ENCODE assay signal across 8 cellular contexts in genomic region chr17:7561589-7562207, GRCh38. TPM values are rescaled to one million over a fixed set of nuclear protein-coding genes. Genes with fewer than 3 reads are reported as not detected.
DNase-seq lines count a peak whose midpoint lies in the region; ATAC-seq and TF ChIP-seq lines count a peak whose summit lies in the region.

TSS of gene SENP3 (plus strand) at chr17:7561919. CDS start at chr17:7563077, 1,158 bp downstream.

- peaks cover 2% of the 10 kb centered on the region for H3K27me3 Mint-ChIP-seq in neural progenitor cell (ENCODE audit: insufficient read depth, low read depth)

- intact Hi-C loops in stomach (cut with DNase I; ENCODE audit: low total_unique reads): no loop called here

- peaks cover 15% of the 10 kb centered on the region for H4K20me1 ChIP-seq in neural progenitor cell (ENCODE audit: low read depth)

- peak within 1 kb of the TSS; percentile 97 for H3K4me3 Mint-ChIP-seq in neural progenitor cell

- H3K9ac ChIP-seq in neural progenitor cell: peak within 1 kb of the TSS; percentile 98

- ATAC-seq in GM21529 (IDR thresholded peaks at IDR 0.05; ENCODE audit: unreplicated experiment) (peak; percentile 56), foreskin keratinocyte (peak; percentile 57)

- H3K9me3 ChIP-seq in neural progenitor cell (ENCODE audit: low read depth) (no peaks in the 10 kb centered on the region), stomach (no peaks in the 10 kb centered on the region)

- no peak for TF ChIP-seq EP300 in stomach (IDR thresholded peaks at IDR 0.05)

- H3K4me1 ChIP-seq in foreskin keratinocyte (peaks cover 4% of the 10 kb centered on the region), neural progenitor cell (peaks cover 44% of the 10 kb centered on the region), stomach (peaks cover 53 to 78% (median 74%) of the 10 kb centered on the region in 4 donors)

- TF ChIP-seq CTCF in foreskin keratinocyte (conservative IDR thresholded peaks at IDR 0.05): no peak
- no peak for TF ChIP-seq CTCF in neural progenitor cell (IDR thresholded peaks at IDR 0.05)
- TF ChIP-seq CTCF in stomach (IDR thresholded peaks at IDR 0.05): no peak

- H3K36me3 ChIP-seq in neural progenitor cell (peaks cover 7% of the 10 kb centered on the region), stomach (peaks cover 32 to 38% (median 37%) of the 10 kb centered on the region in 4 donors)

- no peak for TF ChIP-seq POLR2A in stomach (IDR thresholded peaks at IDR 0.05)

- H3K27ac Mint-ChIP-seq in neural progenitor cell: peak within 1 kb of the TSS; percentile 89

- H3F3A ChIP-seq in neural progenitor cell (ENCODE audit: low read depth): peaks cover 41% of the 10 kb centered on the region

- no peaks in the 10 kb centered on the region for H3K9me3 Mint-ChIP-seq in neural progenitor cell

- H2AFZ ChIP-seq in neural progenitor cell (replicated peaks): peak within 1 kb of the TSS; percentile 91

- H3K27ac ChIP-seq in foreskin keratinocyte (peak within 1 kb of the TSS; percentile 80), neural progenitor cell (peak within 1 kb of the TSS; percentile 79), stomach (peak within 1 kb of the TSS; percentile 93 to 99 (median 97))

- H3K4me1 Mint-ChIP-seq in neural progenitor cell: peaks cover 47% of the 10 kb centered on the region

- peak; percentile 88 for DNase-seq in DMS53 treated with DMSO at 0.1 percent for 48 hours (lab: John Stamatoyannopoulos, UW; ENCODE audit: unreplicated experiment)
- peak; percentile 86 for DNase-seq in KBM-7
- DNase-seq in SK-MEL-5 (ENCODE audit: low read depth, low spot score): peak; percentile 89
- peak; percentile 70 to 85 (median 76) for DNase-seq in activated naive CD4-positive, alpha-beta T cell (lab: John Stamatoyannopoulos, UW)
- peak in 1 of 2 donors; percentile 69 for DNase-seq in foreskin keratinocyte
- DNase-seq in neural progenitor cell (ENCODE audit: low spot score): peak; percentile 97
- DNase-seq in stomach: peak; percentile 92

- H3K4me2 ChIP-seq in neural progenitor cell: peak within 1 kb of the TSS; percentile 97

- peaks cover 39% of the 10 kb centered on the region for H3K79me2 ChIP-seq in neural progenitor cell (ENCODE audit: low read depth)

- no peaks in the 10 kb centered on the region for H3K27me3 ChIP-seq in foreskin keratinocyte
- no peaks in the 10 kb centered on the region for H3K27me3 ChIP-seq in neural progenitor cell
- no peaks in the 10 kb centered on the region for H3K27me3 ChIP-seq in stomach

- 0 to 1% (median 0%) methylated on average over 42 to 76 of the region's 82 CpGs for WGBS in stomach, 5 donors

- in situ Hi-C loops in KBM-7 (cut with MboI; ENCODE audit: low pct_unique_long_range_greater_than_20kb, low sequenced_read_pairs) (no loop called here), SK-MEL-5 (cut with HindIII; ENCODE audit: low pct_unique_long_range_greater_than_20kb, low sequenced_read_pairs) (no loop called here)

- peaks cover 12% of the 10 kb centered on the region for H3K36me3 Mint-ChIP-seq in neural progenitor cell

- H3K4me3 ChIP-seq in neural progenitor cell (peak within 1 kb of the TSS; percentile 94), stomach (peak within 1 kb of the TSS; percentile 67 to 99 (median 96))

RNA-seq across cellular contexts. Expression of gene SENP3, which starts in this region (rescaled TPM):
- 103 and 113 TPM in 2 replicates for total RNA-seq in SK-MEL-5 (2014; rRNA removed; shearing (Covaris generic))
- 112 and 120 TPM in 2 replicates for polyA plus RNA-seq in SK-MEL-5 (2015; cell fraction: cytosol; rRNA removed)
- polyA plus RNA-seq in SK-MEL-5 (2015; cell fraction: nucleus; rRNA removed): 89.0 and 99.3 TPM in 2 replicates
- 89.6 and 102 TPM in 2 replicates for total RNA-seq in foreskin keratinocyte
- 84.1 and 103 TPM in 2 replicates for polyA plus RNA-seq in foreskin keratinocyte
- 87.9 and 91.6 TPM in 2 replicates for total RNA-seq in neural progenitor cell (ENCODE audit: low replicate concordance)
- total RNA-seq in stomach: 10 to 100 TPM; 22.0 to 78.6 (median 49.9) TPM
- 10 to 100 TPM; 39.3 to 55.0 (median 53.0) TPM for polyA plus RNA-seq in stomach
